Comparison of ENCODE assay signal across 9 cellular contexts in genomic region chr2:1591978-1592907, GRCh38.
DNase-seq lines count a peak whose midpoint lies in the region; ATAC-seq, FAIRE-seq and TF ChIP-seq lines count a peak whose summit lies in the region.
"Had no signal": no experiment of that assay in that cellular context is flagged by ENCODE, and none has a peak within 500 bp of the region (broad histone marks: within the 10 kb centered on the region; RNA-seq: fewer than 3 reads in every experiment).

No MANE protein-coding gene starts in this region.

- H3K27me3 ChIP-seq in GM23248 (replicated peaks; ENCODE audit: insufficient read depth): no peaks in the 10 kb centered on the region; the same call in 1 of the 2 replicates
- H3K27me3 ChIP-seq in astrocyte (ENCODE audit: insufficient read depth, low read length): no peaks in the 10 kb centered on the region
- H3K27me3 ChIP-seq in hepatocyte: no peaks in the 10 kb centered on the region

- no peaks in the 10 kb centered on the region for H3K79me2 ChIP-seq in GM23248 (ENCODE audit: insufficient read depth)
- H3K79me2 ChIP-seq in astrocyte (ENCODE audit: insufficient read depth, low read length): no peaks in the 10 kb centered on the region
- no peaks in the 10 kb centered on the region for H3K79me2 ChIP-seq in hepatocyte

- DNase-seq in GM23248 (peak; percentile 46), astrocyte (ENCODE audit: low read depth) (peak; percentile 85), hepatocyte (ENCODE audit: low spot score) (peak; percentile 77), retina (peak; percentile 87), KBM-7 (no peak), DMS79 treated with DMSO at 0.1 percent for 48 hours (lab: John Stamatoyannopoulos, UW) (no peak)
- no peak for DNase-seq in activated naive CD8-positive, alpha-beta T cell treated with anti-CD3 and anti-CD28 coated beads, Interleukin-2, amount 50 U/mL, for 24 hours
- DNase-seq: effector memory CD8-positive, alpha-beta T cell had no signal

- no peak overlapping the region for H3K27ac ChIP-seq in GM23248
- H3K27ac ChIP-seq in astrocyte (ENCODE audit: low read depth, low read length): peak overlapping the region; percentile 81
- H3K27ac ChIP-seq in hepatocyte: no peak overlapping the region

- no peaks in the 10 kb centered on the region for H3K9me3 Mint-ChIP-seq in astrocyte (ENCODE audit: unreplicated experiment)
- H3K9me3 Mint-ChIP-seq in activated naive CD8-positive, alpha-beta T cell treated with anti-CD3 and anti-CD28 coated beads, Interleukin-2, amount 50 U/mL, for 24 hours: no peaks in the 10 kb centered on the region
- H3K9me3 Mint-ChIP-seq: effector memory CD8-positive, alpha-beta T cell had no signal

- no peaks in the 10 kb centered on the region for H3K9me2 ChIP-seq in GM23248 (ENCODE audit: insufficient read depth)
- no peaks in the 10 kb centered on the region for H3K9me2 ChIP-seq in hepatocyte (replicated peaks; ENCODE audit: insufficient read depth)

- H3K27ac Mint-ChIP-seq in astrocyte (ENCODE audit: unreplicated experiment): no peak overlapping the region
- no peak overlapping the region for H3K27ac Mint-ChIP-seq in activated naive CD8-positive, alpha-beta T cell treated with anti-CD3 and anti-CD28 coated beads, Interleukin-2, amount 50 U/mL, for 24 hours
- H3K27ac Mint-ChIP-seq: effector memory CD8-positive, alpha-beta T cell had no signal

- H3K9ac ChIP-seq in GM23248: no peak overlapping the region
- H3K9ac ChIP-seq in astrocyte (ENCODE audit: low read length): peak overlapping the region; percentile 82

- H3K36me3 ChIP-seq in GM23248 (ENCODE audit: low read depth): no peaks in the 10 kb centered on the region
- H3K36me3 ChIP-seq in astrocyte (ENCODE audit: insufficient read depth, low read length): no peaks in the 10 kb centered on the region
- no peaks in the 10 kb centered on the region for H3K36me3 ChIP-seq in hepatocyte (replicated peaks; ENCODE audit: insufficient read depth, low read depth)

- WGBS in GM23248 (ENCODE audit: low coverage in 1 of 2, low lambda C conversion rate in 2 of 2, missing lambda C conversion rate in 2 of 2), 2 experiments: 61 to 68% methylated on average over 23 to 28 of the region's 28 CpGs
- 33% methylated on average over 26 of the region's 28 CpGs for WGBS in hepatocyte (ENCODE audit: low lambda C conversion rate, missing lambda C conversion rate)

- no peak overlapping the region for H2AFZ ChIP-seq in GM23248
- H2AFZ ChIP-seq in astrocyte (ENCODE audit: low read depth, low read length): peak overlapping the region; percentile 18
- no peak overlapping the region for H2AFZ ChIP-seq in hepatocyte

- H3K4me3 ChIP-seq in GM23248 (no peak overlapping the region), astrocyte (ENCODE audit: insufficient read depth, low read depth, low read length) (no peak overlapping the region), hepatocyte (no peak overlapping the region)

- TF ChIP-seq CTCF in astrocyte (IDR thresholded peaks at IDR 0.05; ENCODE audit: insufficient read depth, low read depth, low read length) (peak; percentile 38), hepatocyte (IDR thresholded peaks at IDR 0.05; ENCODE audit: poor library complexity) (peak; percentile 69)

- no peaks in the 10 kb centered on the region for H3K9me3 ChIP-seq in GM23248 (ENCODE audit: low read depth)
- peaks cover 3% of the 10 kb centered on the region for H3K9me3 ChIP-seq in astrocyte (ENCODE audit: insufficient read depth, low read depth, low read length)
- H3K9me3 ChIP-seq in hepatocyte (ENCODE audit: low read depth): no peaks in the 10 kb centered on the region

- peaks cover 25% of the 10 kb centered on the region for H3K4me1 Mint-ChIP-seq in astrocyte (ENCODE audit: low read depth, unreplicated experiment)
- peaks cover 3% of the 10 kb centered on the region for H3K4me1 Mint-ChIP-seq in activated naive CD8-positive, alpha-beta T cell treated with anti-CD3 and anti-CD28 coated beads, Interleukin-2, amount 50 U/mL, for 24 hours

- no peaks in the 10 kb centered on the region for H3K36me3 Mint-ChIP-seq in astrocyte (ENCODE audit: low read depth, unreplicated experiment)
- H3K36me3 Mint-ChIP-seq in activated naive CD8-positive, alpha-beta T cell treated with anti-CD3 and anti-CD28 coated beads, Interleukin-2, amount 50 U/mL, for 24 hours (ENCODE audit: low read depth): no peaks in the 10 kb centered on the region

- no peak for FAIRE-seq in astrocyte (lab: Jason Lieb, UNC)

- peaks cover 13% of the 10 kb centered on the region for H3K4me1 ChIP-seq in GM23248 (ENCODE audit: insufficient read depth)
- peaks cover 60% of the 10 kb centered on the region for H3K4me1 ChIP-seq in astrocyte (ENCODE audit: insufficient read depth, low read length)
- H3K4me1 ChIP-seq in hepatocyte (ENCODE audit: insufficient read depth): peaks cover 18% of the 10 kb centered on the region

- H3K27me3 Mint-ChIP-seq in astrocyte (ENCODE audit: low read depth, unreplicated experiment): peaks cover 4% of the 10 kb centered on the region
- H3K27me3 Mint-ChIP-seq in activated naive CD8-positive, alpha-beta T cell treated with anti-CD3 and anti-CD28 coated beads, Interleukin-2, amount 50 U/mL, for 24 hours: peaks cover 15% of the 10 kb centered on the region

- H3K4me2 ChIP-seq in GM23248 (ENCODE audit: unreplicated experiment): no peak overlapping the region
- peak overlapping the region; percentile 54 for H3K4me2 ChIP-seq in astrocyte (ENCODE audit: low read length)
- H3K4me2 ChIP-seq in hepatocyte: peak overlapping the region; percentile 60

- in situ Hi-C loops in GM23248 (cut with MboI): no loop called here
- in situ Hi-C loops in KBM-7 (cut with MboI; ENCODE audit: low pct_unique_long_range_greater_than_20kb, low sequenced_read_pairs): no loop called here

- no peaks in the 10 kb centered on the region for H4K20me1 ChIP-seq in GM23248 (ENCODE audit: insufficient read depth)
- H4K20me1 ChIP-seq in astrocyte (ENCODE audit: insufficient read depth, low read length): no peaks in the 10 kb centered on the region
- H4K20me1 ChIP-seq in hepatocyte (ENCODE audit: insufficient read depth, poor library complexity, severe bottlenecking): no peaks in the 10 kb centered on the region

- H3K4me3 Mint-ChIP-seq in astrocyte (ENCODE audit: unreplicated experiment): no peak overlapping the region
- no peak overlapping the region for H3K4me3 Mint-ChIP-seq in activated naive CD8-positive, alpha-beta T cell treated with anti-CD3 and anti-CD28 coated beads, Interleukin-2, amount 50 U/mL, for 24 hours
- H3K4me3 Mint-ChIP-seq: effector memory CD8-positive, alpha-beta T cell had no signal

- ATAC-seq in activated naive CD8-positive, alpha-beta T cell treated with anti-CD3 and anti-CD28 coated beads, Interleukin-2, amount 50 U/mL, for 24 hours: no peak
- no peak for ATAC-seq in HG02884 (IDR thresholded peaks at IDR 0.05; ENCODE audit: unreplicated experiment)
- ATAC-seq: effector memory CD8-positive, alpha-beta T cell had no signal

- H3F3A ChIP-seq in GM23248 (ENCODE audit: insufficient read depth): peaks cover 11% of the 10 kb centered on the region

Comparison
In these comparisons a context has a peak if more than half of its experiments do, and no peak if none do; other contexts are left out.
1. DNase-seq: peak in GM23248 (single experiment), astrocyte (single experiment), hepatocyte (single experiment) and retina (single experiment); none in KBM-7 (single experiment), DMS79 treated with DMSO at 0.1 percent for 48 hours (single experiment) and activated naive CD8-positive, alpha-beta T cell treated with anti-CD3 and anti-CD28 coated beads, Interleukin-2, amount 50 U/mL, for 24 hours (single experiment).